20 cellular contexts compared by ENCODE assay signal in the genomic region with DNA sequence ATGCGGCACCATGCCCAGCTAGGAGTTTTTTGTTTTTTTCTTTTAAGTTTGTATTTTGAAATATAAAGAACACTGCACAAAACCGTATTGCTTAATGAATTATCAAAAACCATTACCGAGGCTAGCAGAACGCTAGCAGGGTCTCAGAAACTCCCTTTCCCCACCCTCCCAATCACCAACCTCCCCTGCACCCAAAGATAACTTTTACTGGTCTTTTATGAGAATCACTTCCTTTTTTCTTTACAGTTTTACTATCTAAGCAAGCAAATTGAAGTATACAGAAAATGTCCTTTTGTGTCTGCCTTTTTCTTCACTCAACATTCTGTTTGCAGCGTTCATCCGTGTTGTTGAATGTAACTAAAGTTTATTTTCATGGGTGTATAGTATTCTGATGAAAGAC.
DNase-seq lines count a peak whose midpoint lies in the region; ATAC-seq, FAIRE-seq and TF ChIP-seq lines count a peak whose summit lies in the region.
"Had no signal": no experiment of that assay in that cellular context is flagged by ENCODE, and none has a peak within 500 bp of the region (broad histone marks: within the 10 kb centered on the region; RNA-seq: fewer than 3 reads in every experiment).

No MANE protein-coding gene starts in this region.

- TF ChIP-seq CTCF in GM13977 (IDR thresholded peaks at IDR 0.05; ENCODE audit: extremely low read depth, insufficient read depth, missing control alignments): no peak

- no peak for ATAC-seq in stimulated activated naive CD8-positive, alpha-beta T cell treated with anti-CD3 and anti-CD28 coated beads, Interleukin-15, Interleukin-2, amounts not matched to agents 100 U/mL and 50 U/mL, for 24 hours
- ATAC-seq in HG02678 (IDR thresholded peaks at IDR 0.05; ENCODE audit: unreplicated experiment): no peak
- ATAC-seq: CD8-positive, alpha-beta T cell; HepG2; Right ventricle myocardium inferior had no signal

- in situ Hi-C loops in GM13977 (cut with MboI; ENCODE audit: low pct_unique_long_range_greater_than_20kb, low sequenced_read_pairs, unreplicated experiment): no loop called here

- FAIRE-seq in GM19239 (lab: Jason Lieb, UNC): no peak
- FAIRE-seq: D721Med, G401.6, HepG2 had no signal

- peak; percentile 40 for DNase-seq in GM13977 (ENCODE audit: low spot score)
- DNase-seq in NOMO-1 (lab: John Stamatoyannopoulos, UW; ENCODE audit: unreplicated experiment in 2 of 2): peak; percentile 84 to 92
- peak; percentile 72 for DNase-seq in SIG-M5 treated with dmso at 0.1 percent for 504 hours (lab: John Stamatoyannopoulos, UW; ENCODE audit: unreplicated experiment)
- DNase-seq in germinal center (ENCODE audit: low spot score): peak; percentile 32
- DNase-seq in stimulated activated naive CD8-positive, alpha-beta T cell treated with anti-CD3 and anti-CD28 coated beads, Interleukin-15, Interleukin-2, amounts not matched to agents 100 U/mL and 50 U/mL, for 24 hours: no peak
- DNase-seq in GM19239 (ENCODE audit: insufficient read length, low spot score): no peak
- DNase-seq in UCSD-AML1 (lab: John Stamatoyannopoulos, UW; ENCODE audit: unreplicated experiment): no peak
- DNase-seq: AML-193; CD8-positive, alpha-beta T cell; DMS79 treated with DMSO at 0.1 percent for 48 hours; H7; Karpas-422; NCI-H146; NCI-H2081 treated with DMSO at 0.1 percent for 48 hours; NCI-H524 had no signal

Comparison
In these comparisons a context has a peak if more than half of its experiments do, and no peak if none do; other contexts are left out.
1. DNase-seq: peak in GM13977 (single experiment), NOMO-1 (2 of 2), SIG-M5 treated with dmso at 0.1 percent for 504 hours (single experiment) and germinal center (single experiment); none in stimulated activated naive CD8-positive, alpha-beta T cell treated with anti-CD3 and anti-CD28 coated beads, Interleukin-15, Interleukin-2, amounts not matched to agents 100 U/mL and 50 U/mL, for 24 hours (single experiment), GM19239 (single experiment) and UCSD-AML1 (single experiment).